8 cellular contexts compared by ENCODE assay signal in genomic region chr2:127591221-127591923, GRCh38. TPM values are rescaled to one million over a fixed set of nuclear protein-coding genes. Genes with fewer than 3 reads are reported as not detected.
DNase-seq lines count a peak whose midpoint lies in the region; ATAC-seq and TF ChIP-seq lines count a peak whose summit lies in the region.

No MANE protein-coding gene starts in this region.

- no peak overlapping the region for H3K4me3 Mint-ChIP-seq in chondrocyte (ENCODE audit: unreplicated experiment)

- intact Hi-C loops in left lung (cut with DNase I) = no loop called here

- H3F3A ChIP-seq in GM23248 (ENCODE audit: insufficient read depth) = no peaks in the 10 kb centered on the region

- peak; percentile 94 for ATAC-seq in left lung

- DNase-seq in EL (peak; percentile 72), GM23248 (peak; percentile 61), NCI-H1092 (lab: John Stamatoyannopoulos, UW) (peak; percentile 4), chondrocyte (ENCODE audit: low spot score) (peak; percentile 67), left lung (peak; percentile 51 to 87), cerebellar nuclear complex (lab: John Stamatoyannopoulos, UW) (no peak)
- peak; percentile 50 to 59 for DNase-seq in activated CD4-positive, alpha-beta T cell treated with anti-CD3 and anti-CD28 coated beads for 24 hours (ENCODE audit: low read depth in 2 of 2)
- DNase-seq in stimulated activated CD4-positive, alpha-beta T cell treated with anti-CD3 and anti-CD28 coated beads, TNF-alpha, amount 100 ng/mL, for 1 hour (ENCODE audit: low read depth in 3 of 3, low spot score in 1 of 3) = peak; percentile 8 to 54 (median 35)

- no peaks in the 10 kb centered on the region for H3K27me3 Mint-ChIP-seq in chondrocyte (ENCODE audit: low read depth)

- H3K27ac ChIP-seq in GM23248 (no peak overlapping the region), left lung (no peak overlapping the region)

- H3K27ac Mint-ChIP-seq in chondrocyte (ENCODE audit: unreplicated experiment) = peak overlapping the region; percentile 49

- H3K9me3 ChIP-seq in GM23248 (ENCODE audit: low read depth) (no peaks in the 10 kb centered on the region), left lung (no peaks in the 10 kb centered on the region)

- TF ChIP-seq CTCF in chondrocyte (IDR thresholded peaks at IDR 0.05) (peak; percentile 86), left lung (IDR thresholded peaks at IDR 0.05) (peak; percentile 64 to 88)

- no peak overlapping the region for H3K9ac ChIP-seq in GM23248

- H3K9me2 ChIP-seq in GM23248 (ENCODE audit: insufficient read depth) = no peaks in the 10 kb centered on the region

- WGBS in GM23248 (ENCODE audit: low coverage in 1 of 2, low lambda C conversion rate in 2 of 2, missing lambda C conversion rate in 2 of 2), 2 experiments = 67 to 68% methylated on average over 10 of the region's 10 CpGs

- H3K36me3 ChIP-seq in GM23248 (ENCODE audit: low read depth) = no peaks in the 10 kb centered on the region
- no peaks in the 10 kb centered on the region for H3K36me3 ChIP-seq in left lung

- in situ Hi-C loops in GM23248 (cut with MboI) = no loop called here

- H2AFZ ChIP-seq in GM23248 = no peak overlapping the region

- no peaks in the 10 kb centered on the region for H3K4me1 ChIP-seq in GM23248 (ENCODE audit: insufficient read depth)
- H3K4me1 ChIP-seq in left lung = no peaks in the 10 kb centered on the region

- no peak overlapping the region for H3K4me2 ChIP-seq in GM23248 (ENCODE audit: unreplicated experiment)

- peaks cover 4% of the 10 kb centered on the region for H3K36me3 Mint-ChIP-seq in chondrocyte (ENCODE audit: low read depth)

- H4K20me1 ChIP-seq in GM23248 (ENCODE audit: insufficient read depth) = no peaks in the 10 kb centered on the region

- H3K4me1 Mint-ChIP-seq in chondrocyte (ENCODE audit: low read depth) = no peaks in the 10 kb centered on the region

- H3K79me2 ChIP-seq in GM23248 (ENCODE audit: insufficient read depth) = no peaks in the 10 kb centered on the region

- peaks cover 9% of the 10 kb centered on the region for H3K9me3 Mint-ChIP-seq in chondrocyte (ENCODE audit: low read depth)

- H3K27me3 ChIP-seq in GM23248 (replicated peaks; ENCODE audit: insufficient read depth) = no peaks in the 10 kb centered on the region
- no peaks in the 10 kb centered on the region for H3K27me3 ChIP-seq in left lung

- H3K4me3 ChIP-seq in GM23248 (no peak overlapping the region), left lung (no peak overlapping the region)

RNA-seq across cellular contexts. Expression of gene GPR17, which starts 54.6 kb away (rescaled TPM):
- not detected in 2 replicates for total RNA-seq in GM23248 (2014; rRNA removed; shearing (Covaris generic))
- polyA plus RNA-seq in GM23248 (2016; fragmentation: Nextera tagmentation; extraction: Ambion mirVana) = 0.11 TPM in 1 of 2 replicates, not detected in the other
- total RNA-seq in chondrocyte (not detected in 3 replicates), left lung (under 1 TPM; 0.24 to 0.26 TPM)

RNA-seq across cellular contexts. Expression of gene MYO7B, which starts 55.9 kb away (rescaled TPM):
- total RNA-seq in GM23248 (2014; rRNA removed; shearing (Covaris generic)) = under 0.01 TPM in 1 of 2 replicates, not detected in the other
- not detected in 2 replicates for polyA plus RNA-seq in GM23248 (2016; fragmentation: Nextera tagmentation; extraction: Ambion mirVana)
- total RNA-seq in chondrocyte = 0.02 to 0.31 TPM in 2 of 3 replicates, not detected in the other
- total RNA-seq in left lung = 1 to 10 TPM in 1 of 2 donors, under 1 TPM in 1; 0.61 to 2.4 TPM

Comparison
In these comparisons a context has a peak if more than half of its experiments do, and no peak if none do; other contexts are left out.
1. DNase-seq: peak in EL (single experiment), GM23248 (single experiment), NCI-H1092 (single experiment), activated CD4-positive, alpha-beta T cell treated with anti-CD3 and anti-CD28 coated beads for 24 hours (2 of 2), chondrocyte (single experiment), left lung (2 of 2) and stimulated activated CD4-positive, alpha-beta T cell treated with anti-CD3 and anti-CD28 coated beads, TNF-alpha, amount 100 ng/mL, for 1 hour (3 of 3); none in cerebellar nuclear complex (0 of 2).